ENCODE assay signal across 9 cellular contexts in genomic region chr6:149895702-149896310, GRCh38. TPM values are rescaled to one million over a fixed set of nuclear protein-coding genes. Genes with fewer than 3 reads are reported as not detected.
DNase-seq lines count a peak whose midpoint lies in the region; ATAC-seq and TF ChIP-seq lines count a peak whose summit lies in the region.
"Had no signal": no experiment of that assay in that cellular context is flagged by ENCODE, and none has a peak within 500 bp of the region (broad histone marks: within the 10 kb centered on the region; RNA-seq: fewer than 3 reads in every experiment).

No MANE protein-coding gene starts in this region.

- H3K36me3 ChIP-seq in HEK293 (ENCODE audit: control insufficient read depth in 2 of 2, insufficient read depth in 1 of 2, low read length in 2 of 2) (no peaks in the 10 kb centered on the region), mesodermal cell (ENCODE audit: control insufficient read depth, insufficient read depth, low read length) (no peaks in the 10 kb centered on the region)

- peaks cover 68% of the 10 kb centered on the region for H3K27me3 Mint-ChIP-seq in mesothelial cell of epicardium (ENCODE audit: low read depth)

- in situ Hi-C loops in astrocyte of the spinal cord (cut with HindIII; ENCODE audit: low sequenced_read_pairs), result no loop called here

- POLR2A ChIA-PET in HEK293 (lab: Yijun Ruan, JAX), result interaction anchor here (1.0 kb wide), 1 partner anchor 27 kb away, joined by 3 read pairs; the partner anchor contains the start of gene RAET1G
- POLR2A ChIA-PET in RWPE1 (lab: Yijun Ruan, JAX; ENCODE audit: low non-redundant PET), result no interaction called here

- intact Hi-C loops in posterior cingulate gyrus (cut with DNase I), result no loop called here

- H3K27ac ChIP-seq in HEK293 (ENCODE audit: extremely low read depth, low read depth, low read length) (no peak overlapping the region), RWPE1 (peak overlapping the region; percentile 100), mesodermal cell (ENCODE audit: low read depth, low read length, severe bottlenecking) (peak overlapping the region; percentile 23)

- no peak overlapping the region for H3K27ac Mint-ChIP-seq in mesothelial cell of epicardium

- no peak for TF ChIP-seq CTCF in HEK293 (tag by site-specific recombination; IDR thresholded peaks at IDR 0.05)
- no peak for TF ChIP-seq CTCF in RWPE1 (conservative IDR thresholded peaks at IDR 0.05; ENCODE audit: low read depth)
- no peak for TF ChIP-seq CTCF in astrocyte of the spinal cord (IDR thresholded peaks at IDR 0.05; ENCODE audit: low read depth, low read length)
- TF ChIP-seq CTCF in mesothelial cell of epicardium (IDR thresholded peaks at IDR 0.05; ENCODE audit: unreplicated experiment), result no peak

- no peak for ATAC-seq in GM21786 (IDR thresholded peaks at IDR 0.05; ENCODE audit: unreplicated experiment)

- H3K4me3 ChIP-seq in HEK293 (ENCODE audit: low read depth, low read length) (no peak overlapping the region), astrocyte of the spinal cord (ENCODE audit: low read depth, low read length) (no peak overlapping the region), mesodermal cell (ENCODE audit: extremely low read depth, insufficient read depth, low read length, poor library complexity, severe bottlenecking) (no peak overlapping the region)

- no peaks in the 10 kb centered on the region for H3K9me3 ChIP-seq in HEK293 (ENCODE audit: control insufficient read depth, insufficient read depth, low read depth, low read length)
- H3K9me3 ChIP-seq in mesodermal cell (ENCODE audit: control insufficient read depth, low read length), result no peaks in the 10 kb centered on the region

- no peak for DNase-seq in RWPE1 (ENCODE audit: low spot score)
- DNase-seq in astrocyte of the spinal cord (ENCODE audit: low read depth, low spot score), result peak; percentile 68
- DNase-seq in posterior cingulate gyrus, result no peak
- no peak for DNase-seq in mesothelial cell of epicardium (ENCODE audit: low spot score in 2 of 2, unreplicated experiment in 2 of 2)
- no peak for DNase-seq in ecto neural progenitor cell (ENCODE audit: low spot score)

- 92 to 97% methylated on average over 4 to 5 of the region's 5 CpGs for WGBS in mesodermal cell (ENCODE audit: insufficient coverage in 2 of 2), 2 experiments

- no peak overlapping the region for H3K4me3 Mint-ChIP-seq in mesothelial cell of epicardium

- no peaks in the 10 kb centered on the region for H3K36me3 Mint-ChIP-seq in mesothelial cell of epicardium

- H3K4me1 Mint-ChIP-seq in mesothelial cell of epicardium, result peaks cover 5% of the 10 kb centered on the region

- no peaks in the 10 kb centered on the region for H3K9me3 Mint-ChIP-seq in mesothelial cell of epicardium

- CTCF ChIA-PET in HEK293 (lab: Yijun Ruan, JAX), result interaction anchor here (0.7 to 1.8 kb wide), 4 partner anchors 8 to 61 kb away, joined by 3 to 8 read pairs (median 4); no protein-coding TSS in a partner anchor
- CTCF ChIA-PET in RWPE1 (lab: Yijun Ruan, JAX), result no interaction called here

- H3K4me1 ChIP-seq in HEK293 (ENCODE audit: control insufficient read depth, insufficient read depth, low read length) (peaks cover 9% of the 10 kb centered on the region), mesodermal cell (ENCODE audit: control insufficient read depth, insufficient read depth, low read length, poor library complexity, severe bottlenecking) (peaks cover 28% of the 10 kb centered on the region)

TF ChIP-seq in HEK293, 187 proteins besides CTCF, POLR2A, EP300 and RAD21:
- TF ChIP-seq HIC1 (tag by site-specific recombination; IDR thresholded peaks at IDR 0.05) (0 out of 2 replicates have a peak, but pooled peaks have one; percentile 15), ZNF610 (tag by site-specific recombination; IDR thresholded peaks at IDR 0.05; ENCODE audit: borderline replicate concordance) (no peak), ZNF335 (tag by site-specific recombination; conservative IDR thresholded peaks at IDR 0.05) (0 out of 2 replicates have a peak, but pooled peaks have one; percentile 23), ZBTB17 (tag by site-specific recombination; IDR thresholded peaks at IDR 0.05) (peak; percentile 22; the same call in 1 of the 2 replicates), ZNF184 (tag by site-specific recombination; IDR thresholded peaks at IDR 0.05) (no peak)

RNA-seq across cellular contexts. Expression of gene RAET1E, which starts 2.1 kb away (rescaled TPM):
- not detected for polyA plus RNA-seq in mesodermal cell (2013, experiment 1 of 2)
- polyA plus RNA-seq in mesodermal cell (2013, experiment 2 of 2), result not detected
- total RNA-seq in mesothelial cell of epicardium, result not detected in 3 replicates
- total RNA-seq: kidney epithelial cell had no signal

RNA-seq across cellular contexts. Expression of gene RAET1G, which starts 27.1 kb away (rescaled TPM):
- 0.44 TPM for polyA plus RNA-seq in mesodermal cell (2013, experiment 1 of 2)
- polyA plus RNA-seq in mesodermal cell (2013, experiment 2 of 2), result 0.51 TPM
- not detected in 3 replicates for total RNA-seq in mesothelial cell of epicardium
- total RNA-seq: kidney epithelial cell had no signal

RNA-seq across cellular contexts. Expression of gene LRP11, which starts 31.6 kb away (rescaled TPM):
- 51.1 TPM for polyA plus RNA-seq in mesodermal cell (2013, experiment 1 of 2)
- polyA plus RNA-seq in mesodermal cell (2013, experiment 2 of 2), result 64.7 TPM
- 17.2 to 17.9 TPM (median 17.8 TPM) in 3 replicates for total RNA-seq in mesothelial cell of epicardium

RNA-seq across cellular contexts. Expression of gene ULBP2, which starts 46.0 kb away (rescaled TPM):
- polyA plus RNA-seq in mesodermal cell (2013, experiment 1 of 2), result 3.3 TPM
- 2.2 TPM for polyA plus RNA-seq in mesodermal cell (2013, experiment 2 of 2)
- 0.23 to 0.42 TPM (median 0.24 TPM) in 3 replicates for total RNA-seq in mesothelial cell of epicardium
